ENCODE assay signal across 13 cellular contexts in genomic region chr1:207009945-207010344, GRCh38. TPM values are rescaled to one million over a fixed set of nuclear protein-coding genes. Genes with fewer than 3 reads are reported as not detected.
"Had no signal": no experiment of that assay in that cellular context is flagged by ENCODE, and none has a peak within 500 bp of the region (broad histone marks: within the 10 kb centered on the region; RNA-seq: fewer than 3 reads in every experiment).

No MANE protein-coding gene starts in this region.

- H3K4me3 Mint-ChIP-seq: activated naive CD4-positive, alpha-beta T cell treated with anti-CD3 and anti-CD28 coated beads, Interleukin-2, amount 10 ng/mL, durations not matched to agents 7 days and 5 days; neural progenitor cell had no signal

- ATAC-seq: gastroesophageal sphincter had no signal

- H3K9me3 Mint-ChIP-seq: activated naive CD4-positive, alpha-beta T cell treated with anti-CD3 and anti-CD28 coated beads, Interleukin-2, amount 10 ng/mL, durations not matched to agents 7 days and 5 days; activated T-helper 2 cell treated with anti-CD3 and anti-CD28 coated beads, Interferon-gamma antibody, Interleukin-2, Interleukin-4, amounts not matched to agents 10 μg/mL and 5 μg/mL and 100 μg/mL, durations not matched to agents 14 hours and 24 hours and 36 hours; neural progenitor cell had no signal

- H3K36me3 ChIP-seq: colonic mucosa, gastroesophageal sphincter, neural progenitor cell, tibial artery had no signal

- H3K4me1 Mint-ChIP-seq: activated naive CD4-positive, alpha-beta T cell treated with anti-CD3 and anti-CD28 coated beads, Interleukin-2, amount 10 ng/mL, durations not matched to agents 7 days and 5 days had no signal

- H3K27ac Mint-ChIP-seq: activated naive CD4-positive, alpha-beta T cell treated with anti-CD3 and anti-CD28 coated beads, Interleukin-2, amount 10 ng/mL, durations not matched to agents 7 days and 5 days; activated T-helper 2 cell treated with anti-CD3 and anti-CD28 coated beads, Interferon-gamma antibody, Interleukin-2, Interleukin-4, amounts not matched to agents 10 μg/mL and 5 μg/mL and 100 μg/mL, durations not matched to agents 14 hours and 24 hours and 36 hours; neural progenitor cell had no signal

- DNase-seq: activated CD4-positive, alpha-beta T cell treated with anti-CD3 and anti-CD28 coated beads for 48 hours; activated naive CD4-positive, alpha-beta T cell treated with anti-CD3 and anti-CD28 coated beads, Interleukin-2, amount 10 ng/mL, durations not matched to agents 7 days and 5 days; caudate nucleus; effector CD4-positive, alpha-beta T cell; T-helper 1 cell; tibial artery had no signal

- H3K9me3 ChIP-seq: colonic mucosa, gastroesophageal sphincter, tibial artery had no signal

- H3K4me3 ChIP-seq: colonic mucosa, gastroesophageal sphincter, neural progenitor cell, SK-N-MC, smooth muscle cell, tibial artery had no signal

- H3K27ac ChIP-seq: colonic mucosa, gastroesophageal sphincter, neural progenitor cell, parathyroid adenoma, SK-N-MC, tibial artery had no signal

- H3K36me3 Mint-ChIP-seq: activated naive CD4-positive, alpha-beta T cell treated with anti-CD3 and anti-CD28 coated beads, Interleukin-2, amount 10 ng/mL, durations not matched to agents 7 days and 5 days; neural progenitor cell had no signal

- H3K4me1 ChIP-seq: gastroesophageal sphincter, neural progenitor cell, parathyroid adenoma, tibial artery had no signal

- H3K27me3 ChIP-seq: colonic mucosa, gastroesophageal sphincter, neural progenitor cell, tibial artery had no signal

RNA-seq across cellular contexts. Expression of gene C1orf116, which starts 22.6 kb away (rescaled TPM):
- total RNA-seq: activated T-helper 2 cell treated with anti-CD3 and anti-CD28 coated beads, Interferon-gamma antibody, Interleukin-2, Interleukin-4, amounts not matched to agents 10 μg/mL and 5 μg/mL and 100 μg/mL, durations not matched to agents 14 hours and 24 hours and 36 hours had no signal

RNA-seq across cellular contexts. Expression of gene FCAMR, which starts 39.7 kb away (rescaled TPM):
- total RNA-seq: activated T-helper 2 cell treated with anti-CD3 and anti-CD28 coated beads, Interferon-gamma antibody, Interleukin-2, Interleukin-4, amounts not matched to agents 10 μg/mL and 5 μg/mL and 100 μg/mL, durations not matched to agents 14 hours and 24 hours and 36 hours; smooth muscle cell had no signal
